In genomic region chr7:134669845-134670373, GRCh38 we compare ENCODE assay signal across 8 cellular contexts. TPM values are rescaled to one million over a fixed set of nuclear protein-coding genes. Genes with fewer than 3 reads are reported as not detected.
DNase-seq lines count a peak whose midpoint lies in the region; ATAC-seq and TF ChIP-seq lines count a peak whose summit lies in the region.

No MANE protein-coding gene starts in this region.

- intact Hi-C loops in CD4-positive, alpha-beta memory T cell (cut with micrococcal nuclease): loop anchor here (1.0 to 5.0 kb wide), 4 partner anchors 24 to 541 kb away; partner anchors contain the start of genes BPGM and WDR91

- POLR2A ChIA-PET in CD4-positive, alpha-beta memory T cell (lab: Charles Lee; ENCODE audit: partially characterized antibody): interaction anchor here (0.8 to 5.7 kb wide), 7 partner anchors 8 to 499 kb away, joined by 4 to 119 read pairs (median 5); partner anchors contain the start of gene BPGM

- no peaks in the 10 kb centered on the region for H3K36me3 ChIP-seq in CD4-positive, alpha-beta memory T cell (ENCODE audit: insufficient read depth, low read length)
- peaks cover 17% of the 10 kb centered on the region for H3K36me3 ChIP-seq in osteoblast (ENCODE audit: insufficient read depth, low read length)

- peaks cover 33% of the 10 kb centered on the region for H3K4me1 ChIP-seq in CD4-positive, alpha-beta memory T cell (ENCODE audit: insufficient read depth, low read length)
- H3K4me1 ChIP-seq in osteoblast (ENCODE audit: insufficient read depth, low read length): peaks cover 14% of the 10 kb centered on the region

- H3K27me3 Mint-ChIP-seq in CD4-positive, alpha-beta memory T cell: no peaks in the 10 kb centered on the region

- no peaks in the 10 kb centered on the region for H3K9me3 ChIP-seq in CD4-positive, alpha-beta memory T cell (ENCODE audit: control insufficient read depth in 1 of 2, low read length in 2 of 2)
- no peaks in the 10 kb centered on the region for H3K9me3 ChIP-seq in osteoblast (ENCODE audit: low read depth, low read length)

- DNase-seq in CD4-positive, alpha-beta memory T cell: peak; percentile 84 to 94 (median 85)
- peak; percentile 98 for DNase-seq in H4 (ENCODE audit: low spot score)
- DNase-seq in NCI-H2081 treated with DMSO at 0.1 percent for 48 hours (lab: John Stamatoyannopoulos, UW): peak; percentile 39
- peak; percentile 77 to 78 for DNase-seq in activated CD4-positive, alpha-beta T cell treated with anti-CD3 and anti-CD28 coated beads for 4 hours
- peak; percentile 76 to 99 for DNase-seq in dermis microvascular lymphatic vessel endothelial cell (ENCODE audit: low read depth in 2 of 2)
- no peak for DNase-seq in osteoblast (ENCODE audit: insufficient read length, low spot score, missing footprints)
- no peak for DNase-seq in GOT3 (lab: John Stamatoyannopoulos, UW)

- H3K9me3 Mint-ChIP-seq in CD4-positive, alpha-beta memory T cell: peaks cover 0 to 9% (median 3%) of the 10 kb centered on the region in 8 donors

- H3K27me3 ChIP-seq in CD4-positive, alpha-beta memory T cell (ENCODE audit: insufficient read depth, low read length): no peaks in the 10 kb centered on the region
- no peaks in the 10 kb centered on the region for H3K27me3 ChIP-seq in osteoblast (ENCODE audit: insufficient read depth, low read length)

- H3K4me2 ChIP-seq in osteoblast (ENCODE audit: insufficient read depth, low read length): peak overlapping the region; percentile 66

- H3K27ac Mint-ChIP-seq in CD4-positive, alpha-beta memory T cell: peak overlapping the region; percentile 91 to 100 (median 98)

- peak overlapping the region; percentile 74 to 87 (median 78) for H3K4me3 Mint-ChIP-seq in CD4-positive, alpha-beta memory T cell

- no peaks in the 10 kb centered on the region for H4K20me1 ChIP-seq in osteoblast (ENCODE audit: insufficient read depth, low read length)

- ATAC-seq in GM19324 (IDR thresholded peaks at IDR 0.05; ENCODE audit: low FRiP score, unreplicated experiment): no peak

- CTCF ChIA-PET in CD4-positive, alpha-beta memory T cell (lab: Charles Lee; ENCODE audit: partially characterized antibody): interaction anchor here (0.8 to 5.0 kb wide), 6 partner anchors 11 to 499 kb away, joined by 3 to 25 read pairs (median 4); partner anchors contain the start of gene BPGM

- H3K4me1 Mint-ChIP-seq in CD4-positive, alpha-beta memory T cell: peaks cover 26 to 46% (median 37%) of the 10 kb centered on the region in 4 donors

- peaks cover 62% of the 10 kb centered on the region for H3K79me2 ChIP-seq in osteoblast (ENCODE audit: insufficient read depth, low read length)

- H3K27ac ChIP-seq in CD4-positive, alpha-beta memory T cell (ENCODE audit: low read depth, low read length): peak overlapping the region; percentile 48
- peak overlapping the region; percentile 49 for H3K27ac ChIP-seq in osteoblast (ENCODE audit: low read depth, low read length)

- H3K36me3 Mint-ChIP-seq in CD4-positive, alpha-beta memory T cell: peaks cover 16% of the 10 kb centered on the region in 2 donors

- peak overlapping the region; percentile 3 for H2AFZ ChIP-seq in osteoblast (ENCODE audit: low read length)

- no peak for TF ChIP-seq CTCF in osteoblast (IDR thresholded peaks at IDR 0.05; ENCODE audit: extremely low read depth, low read depth, low read length)

- peak overlapping the region in 1 of 2 donors; percentile 4 for H3K4me3 ChIP-seq in CD4-positive, alpha-beta memory T cell (ENCODE audit: low read length in 2 of 2)
- peak overlapping the region; percentile 19 for H3K4me3 ChIP-seq in osteoblast (ENCODE audit: insufficient read depth, low read length)

RNA-seq across cellular contexts. Expression of gene BPGM, which starts 23.3 kb away (rescaled TPM):
- total RNA-seq in CD4-positive, alpha-beta memory T cell: 10 to 100 TPM; 13.7 to 14.7 TPM
- 10 to 100 TPM; 22.1 to 27.8 TPM for polyA plus RNA-seq in CD4-positive, alpha-beta memory T cell
- 16.8 and 25.4 TPM in 2 replicates for total RNA-seq in H4 (2014; rRNA removed; shearing (Covaris generic))
- total RNA-seq in dermis microvascular lymphatic vessel endothelial cell (9.8 and 10.9 TPM in 2 replicates), osteoblast (43.6 and 64.8 TPM in 2 replicates)

Comparison
In these comparisons a context has a peak if more than half of its experiments do, and no peak if none do; other contexts are left out.
1. DNase-seq: peak in CD4-positive, alpha-beta memory T cell (5 of 5), H4 (single experiment), NCI-H2081 treated with DMSO at 0.1 percent for 48 hours (single experiment), activated CD4-positive, alpha-beta T cell treated with anti-CD3 and anti-CD28 coated beads for 4 hours (2 of 2) and dermis microvascular lymphatic vessel endothelial cell (2 of 2); none in osteoblast (single experiment) and GOT3 (single experiment).